8 cellular contexts compared by ENCODE assay signal in genomic region chr3:49170744-49171118, GRCh38. TPM values are rescaled to one million over a fixed set of nuclear protein-coding genes. Genes with fewer than 3 reads are reported as not detected.
DNase-seq lines count a peak whose midpoint lies in the region; TF ChIP-seq lines count a peak whose summit lies in the region.

No MANE protein-coding gene starts in this region.

- DNase-seq in Calu3 (no peak), SK-N-SH (no peak), esophagus muscularis mucosa (ENCODE audit: extremely low spot score) (no peak), progenitor cell of endocrine pancreas (ENCODE audit: low spot score, unreplicated experiment) (no peak), HuH-7 (ENCODE audit: low spot score) (no peak), medulla oblongata (ENCODE audit: extremely low spot score) (no peak), occipital lobe (lab: John Stamatoyannopoulos, UW) (no peak), AML-193 (lab: John Stamatoyannopoulos, UW) (no peak)

- H3K4me1 Mint-ChIP-seq in Calu3 (ENCODE audit: low read depth, unreplicated experiment) = no peaks in the 10 kb centered on the region
- peaks cover 22% of the 10 kb centered on the region for H3K4me1 Mint-ChIP-seq in progenitor cell of endocrine pancreas (ENCODE audit: low read depth)

- H3K27ac ChIP-seq in SK-N-SH (ENCODE audit: low read depth in 2 of 2, low read length in 1 of 2) (peak overlapping the region; percentile 70 to 99), esophagus muscularis mucosa (replicated peaks in 1 of 4) (peak overlapping the region; percentile 84 to 93 (median 90))

- TF ChIP-seq CTCF in Calu3 (IDR thresholded peaks at IDR 0.05; ENCODE audit: unreplicated experiment) (no peak), SK-N-SH (IDR thresholded peaks at IDR 0.05) (no peak), esophagus muscularis mucosa (IDR thresholded peaks at IDR 0.05) (no peak), progenitor cell of endocrine pancreas (IDR thresholded peaks at IDR 0.05; ENCODE audit: unreplicated experiment) (no peak)

- H3K9me3 ChIP-seq in SK-N-SH (no peaks in the 10 kb centered on the region), esophagus muscularis mucosa (no peaks in the 10 kb centered on the region)

- WGBS in SK-N-SH (ENCODE audit: low lambda C conversion rate) = 0% methylated on average over 1 of the region's 1 CpG
- 7% methylated on average over 1 of the region's 1 CpG for WGBS in esophagus muscularis mucosa

- no peaks in the 10 kb centered on the region for H3K27me3 ChIP-seq in SK-N-SH (ENCODE audit: insufficient read depth)
- no peaks in the 10 kb centered on the region for H3K27me3 ChIP-seq in esophagus muscularis mucosa

- peak overlapping the region; percentile 81 to 90 for H3K4me3 ChIP-seq in SK-N-SH (ENCODE audit: low read depth in 2 of 2, low read length in 1 of 2)
- peak overlapping the region; percentile 68 to 86 (median 78) for H3K4me3 ChIP-seq in esophagus muscularis mucosa

- POLR2A ChIA-PET in SK-N-SH (lab: Yijun Ruan, JAX) = interaction anchor here (0.8 to 2.8 kb wide), 7 partner anchors 37 to 279 kb away, joined by 3 to 11 read pairs (median 4); partner anchors contain the start of genes LAMB2, QRICH1 and RHOA

- peak overlapping the region; percentile 98 for H3K4me2 ChIP-seq in SK-N-SH

- H3F3A ChIP-seq in SK-N-SH (replicated peaks; ENCODE audit: insufficient read depth) = no peaks in the 10 kb centered on the region

- H3K4me3 Mint-ChIP-seq in Calu3 (ENCODE audit: low read depth, unreplicated experiment) (peak overlapping the region; percentile 77), progenitor cell of endocrine pancreas (ENCODE audit: low read depth) (peak overlapping the region; percentile 82)

- peak overlapping the region; percentile 99 for H2AFZ ChIP-seq in SK-N-SH (ENCODE audit: low read depth)

- H3K9ac ChIP-seq in SK-N-SH = peak overlapping the region; percentile 71

- H3K9me3 Mint-ChIP-seq in Calu3 (ENCODE audit: low read depth, unreplicated experiment) = no peaks in the 10 kb centered on the region
- no peaks in the 10 kb centered on the region for H3K9me3 Mint-ChIP-seq in progenitor cell of endocrine pancreas (ENCODE audit: low read depth)

- intact Hi-C loops in Calu3 (cut with micrococcal nuclease; ENCODE audit: unreplicated experiment) (loop anchor here (5.0 to 10.0 kb wide), 2 partner anchors 107 to 274 kb away; partner anchors contain the start of gene C3orf62), esophagus muscularis mucosa (cut with DNase I) (loop anchor here (2.0 to 5.0 kb wide), 3 partner anchors 106 to 277 kb away; partner anchors contain the start of genes C3orf62 and USP4)

- no peak for TF ChIP-seq RAD21 in SK-N-SH (IDR thresholded peaks at IDR 0.05; ENCODE audit: low read length)

- H3K36me3 ChIP-seq in SK-N-SH (replicated peaks in 1 of 2; ENCODE audit: control insufficient read depth in 1 of 2, insufficient read depth in 2 of 2, low read length in 1 of 2) = peaks cover 0 to 14% of the 10 kb centered on the region in 2 experiments
- H3K36me3 ChIP-seq in esophagus muscularis mucosa = peaks cover 5 to 22% (median 18%) of the 10 kb centered on the region in 4 donors

- no peak for TF ChIP-seq POLR2A in esophagus muscularis mucosa (IDR thresholded peaks at IDR 0.05; ENCODE audit: low read depth)

- CTCF ChIA-PET in Calu3 (lab: Charles Lee) (interaction anchor here (0.9 to 1.0 kb wide), 3 partner anchors 77 to 278 kb away, joined by 3 to 4 read pairs (median 4); partner anchors contain the start of genes QRICH1 and USP4), SK-N-SH (lab: Yijun Ruan, JAX) (interaction anchor here (0.6 to 3.5 kb wide), 38 partner anchors 9 to 499 kb away, joined by 3 to 26 read pairs (median 4); partner anchors contain the start of genes C3orf62, LAMB2, NDUFAF3 and TCTA)

- no TSS peak for BruUV-seq in Calu3 (replicated peaks; lab: Mats Ljungman, UMichigan)

- no peaks in the 10 kb centered on the region for H3K27me3 Mint-ChIP-seq in Calu3 (ENCODE audit: unreplicated experiment)
- H3K27me3 Mint-ChIP-seq in progenitor cell of endocrine pancreas = peaks cover 5% of the 10 kb centered on the region

- H3K79me2 ChIP-seq in SK-N-SH (ENCODE audit: insufficient read depth) = peaks cover 33% of the 10 kb centered on the region

- H4K20me1 ChIP-seq in SK-N-SH (ENCODE audit: insufficient read depth) = no peaks in the 10 kb centered on the region

- H3K9me2 ChIP-seq in SK-N-SH = no peaks in the 10 kb centered on the region

- H3K36me3 Mint-ChIP-seq in Calu3 (ENCODE audit: insufficient read depth, unreplicated experiment) (peaks cover 13% of the 10 kb centered on the region), progenitor cell of endocrine pancreas (ENCODE audit: insufficient read depth) (peaks cover 1% of the 10 kb centered on the region)

- H3K27ac Mint-ChIP-seq in Calu3 (ENCODE audit: unreplicated experiment) (no peak overlapping the region), progenitor cell of endocrine pancreas (peak overlapping the region; percentile 94)

- H3K4me1 ChIP-seq in SK-N-SH (ENCODE audit: control insufficient read depth in 1 of 2, insufficient read depth in 2 of 2, low read depth in 1 of 2, low read length in 1 of 2) (peaks cover 14 to 54% of the 10 kb centered on the region in 2 experiments), esophagus muscularis mucosa (peaks cover 45 to 64% (median 57%) of the 10 kb centered on the region in 4 donors)

- TF ChIP-seq EP300 in SK-N-SH (IDR thresholded peaks at IDR 0.05; ENCODE audit: borderline replicate concordance in 1 of 2, low read depth in 1 of 2, low read length in 1 of 2) = no peak
- no peak for TF ChIP-seq EP300 in esophagus muscularis mucosa (IDR thresholded peaks at IDR 0.05)

TF ChIP-seq in SK-N-SH, 30 proteins besides CTCF, POLR2A, EP300 and RAD21:
- TF ChIP-seq PBX3 (IDR thresholded peaks at IDR 0.05) (no peak), FOSL2 (IDR thresholded peaks at IDR 0.05; ENCODE audit: borderline replicate concordance, low read depth) (no peak), MEF2A (IDR thresholded peaks at IDR 0.05; ENCODE audit: borderline replicate concordance, low read depth) (no peak), JUND (IDR thresholded peaks at IDR 0.05) (no peak)

RNA-seq across cellular contexts. Expression of gene KLHDC8B, which starts 0.7 kb away (rescaled TPM):
- total RNA-seq in Calu3 (2022) (5.4 and 7.1 TPM in 2 replicates), esophagus muscularis mucosa (100 to 1,000 TPM in 1 of 4 donors, 10 to 100 TPM in 3; 78.6 to 190 (median 91.2) TPM), progenitor cell of endocrine pancreas (38.7 and 41.4 TPM in 2 replicates), occipital lobe (11.7 TPM)
- polyA plus RNA-seq in SK-N-SH (2012; rRNA removed) = 35.3 and 40.6 TPM in 2 replicates
- 20.2 and 29.3 TPM in 2 replicates for polyA plus RNA-seq in SK-N-SH (2012; cell fraction: cytosol; rRNA removed)
- polyA plus RNA-seq in SK-N-SH (2012; cell fraction: nucleus; rRNA removed) = 71.7 and 82.7 TPM in 2 replicates

RNA-seq across cellular contexts. Expression of gene CCDC71, which starts 4.6 kb away (rescaled TPM):
- total RNA-seq in Calu3 (2022) = 19.2 and 20.2 TPM in 2 replicates
- polyA plus RNA-seq in SK-N-SH (2012; rRNA removed) = 40.9 and 43.6 TPM in 2 replicates
- polyA plus RNA-seq in SK-N-SH (2012; cell fraction: cytosol; rRNA removed) = 20.6 and 31.9 TPM in 2 replicates
- polyA plus RNA-seq in SK-N-SH (2012; cell fraction: nucleus; rRNA removed) = 27.3 and 29.4 TPM in 2 replicates
- total RNA-seq in esophagus muscularis mucosa = 10 to 100 TPM; 19.9 to 25.6 (median 23.7) TPM
- 28.6 and 29.8 TPM in 2 replicates for total RNA-seq in progenitor cell of endocrine pancreas
- total RNA-seq in occipital lobe = 18.6 TPM

RNA-seq across cellular contexts. Expression of gene LAMB2, which starts 37.9 kb away (rescaled TPM):
- total RNA-seq in Calu3 (2022) (288 and 316 TPM in 2 replicates), esophagus muscularis mucosa (1,000 to 10,000 TPM in 1 of 4 donors, 100 to 1,000 TPM in 3; 609 to 1,229 (median 740) TPM), progenitor cell of endocrine pancreas (273 and 278 TPM in 2 replicates), occipital lobe (47.6 TPM)
- 318 and 332 TPM in 2 replicates for polyA plus RNA-seq in SK-N-SH (2012; rRNA removed)
- 79.7 and 90.1 TPM in 2 replicates for polyA plus RNA-seq in SK-N-SH (2012; cell fraction: cytosol; rRNA removed)
- polyA plus RNA-seq in SK-N-SH (2012; cell fraction: nucleus; rRNA removed) = 1,763 and 2,430 TPM in 2 replicates

RNA-seq across cellular contexts. Expression of gene USP19, which starts 50.1 kb away (rescaled TPM):
- total RNA-seq in Calu3 (2022) (44.3 and 51.0 TPM in 2 replicates), esophagus muscularis mucosa (10 to 100 TPM; 57.5 to 64.4 (median 59.9) TPM), progenitor cell of endocrine pancreas (76.2 and 81.1 TPM in 2 replicates), occipital lobe (49.0 TPM)
- 75.6 and 80.5 TPM in 2 replicates for polyA plus RNA-seq in SK-N-SH (2012; rRNA removed)
- 31.2 and 48.4 TPM in 2 replicates for polyA plus RNA-seq in SK-N-SH (2012; cell fraction: cytosol; rRNA removed)
- polyA plus RNA-seq in SK-N-SH (2012; cell fraction: nucleus; rRNA removed) = 181 and 182 TPM in 2 replicates
